Comparison of ENCODE assay signal across 1 cellular context in the genomic region with DNA sequence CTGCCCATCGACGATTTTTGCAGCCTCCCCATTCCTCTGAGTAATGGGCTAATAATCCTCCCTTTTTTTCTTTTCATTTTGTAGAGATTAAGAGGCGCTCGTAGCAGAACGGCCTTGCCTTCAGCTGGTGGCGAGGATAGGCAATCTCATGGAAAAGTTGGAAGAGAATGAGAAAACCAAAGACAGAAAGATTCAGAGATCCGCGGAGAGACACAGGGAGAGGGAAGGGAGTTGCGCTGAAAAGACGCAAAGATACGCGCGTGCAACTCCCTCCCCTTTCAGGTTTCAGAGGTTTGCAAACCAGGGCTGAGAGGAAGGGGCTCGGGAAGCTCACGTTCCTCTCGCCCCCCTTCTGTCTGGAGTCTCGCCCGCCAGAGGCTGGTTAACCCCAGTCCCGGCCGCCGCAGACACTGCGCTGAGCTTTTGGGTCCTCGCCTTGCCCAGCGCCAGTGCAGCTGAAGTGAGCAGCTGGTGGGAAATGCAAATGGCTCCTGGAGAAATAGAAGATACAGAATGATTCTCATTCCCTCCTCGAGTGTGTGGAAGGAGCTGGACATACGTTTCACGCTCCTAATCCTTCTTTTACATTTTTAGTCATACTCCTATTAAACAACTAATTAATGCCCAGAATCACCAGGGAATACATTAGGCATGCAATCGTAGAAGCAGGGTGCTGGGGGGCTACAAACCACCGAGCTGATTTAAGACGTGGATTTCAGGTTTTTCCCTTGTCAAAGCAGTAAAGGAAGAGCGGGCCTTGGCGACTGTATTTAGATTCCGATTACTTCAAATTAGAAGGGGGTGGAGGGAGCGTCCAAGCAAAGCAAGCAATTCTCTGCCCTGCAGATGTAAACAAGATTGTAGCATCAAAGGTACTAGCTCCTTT.
TF ChIP-seq lines count a peak whose summit lies in the region.

No MANE protein-coding gene starts in this region.

TF ChIP-seq in GM23338, 12 proteins besides CTCF, POLR2A, EP300 and RAD21:
- TF ChIP-seq, protein P1, sequence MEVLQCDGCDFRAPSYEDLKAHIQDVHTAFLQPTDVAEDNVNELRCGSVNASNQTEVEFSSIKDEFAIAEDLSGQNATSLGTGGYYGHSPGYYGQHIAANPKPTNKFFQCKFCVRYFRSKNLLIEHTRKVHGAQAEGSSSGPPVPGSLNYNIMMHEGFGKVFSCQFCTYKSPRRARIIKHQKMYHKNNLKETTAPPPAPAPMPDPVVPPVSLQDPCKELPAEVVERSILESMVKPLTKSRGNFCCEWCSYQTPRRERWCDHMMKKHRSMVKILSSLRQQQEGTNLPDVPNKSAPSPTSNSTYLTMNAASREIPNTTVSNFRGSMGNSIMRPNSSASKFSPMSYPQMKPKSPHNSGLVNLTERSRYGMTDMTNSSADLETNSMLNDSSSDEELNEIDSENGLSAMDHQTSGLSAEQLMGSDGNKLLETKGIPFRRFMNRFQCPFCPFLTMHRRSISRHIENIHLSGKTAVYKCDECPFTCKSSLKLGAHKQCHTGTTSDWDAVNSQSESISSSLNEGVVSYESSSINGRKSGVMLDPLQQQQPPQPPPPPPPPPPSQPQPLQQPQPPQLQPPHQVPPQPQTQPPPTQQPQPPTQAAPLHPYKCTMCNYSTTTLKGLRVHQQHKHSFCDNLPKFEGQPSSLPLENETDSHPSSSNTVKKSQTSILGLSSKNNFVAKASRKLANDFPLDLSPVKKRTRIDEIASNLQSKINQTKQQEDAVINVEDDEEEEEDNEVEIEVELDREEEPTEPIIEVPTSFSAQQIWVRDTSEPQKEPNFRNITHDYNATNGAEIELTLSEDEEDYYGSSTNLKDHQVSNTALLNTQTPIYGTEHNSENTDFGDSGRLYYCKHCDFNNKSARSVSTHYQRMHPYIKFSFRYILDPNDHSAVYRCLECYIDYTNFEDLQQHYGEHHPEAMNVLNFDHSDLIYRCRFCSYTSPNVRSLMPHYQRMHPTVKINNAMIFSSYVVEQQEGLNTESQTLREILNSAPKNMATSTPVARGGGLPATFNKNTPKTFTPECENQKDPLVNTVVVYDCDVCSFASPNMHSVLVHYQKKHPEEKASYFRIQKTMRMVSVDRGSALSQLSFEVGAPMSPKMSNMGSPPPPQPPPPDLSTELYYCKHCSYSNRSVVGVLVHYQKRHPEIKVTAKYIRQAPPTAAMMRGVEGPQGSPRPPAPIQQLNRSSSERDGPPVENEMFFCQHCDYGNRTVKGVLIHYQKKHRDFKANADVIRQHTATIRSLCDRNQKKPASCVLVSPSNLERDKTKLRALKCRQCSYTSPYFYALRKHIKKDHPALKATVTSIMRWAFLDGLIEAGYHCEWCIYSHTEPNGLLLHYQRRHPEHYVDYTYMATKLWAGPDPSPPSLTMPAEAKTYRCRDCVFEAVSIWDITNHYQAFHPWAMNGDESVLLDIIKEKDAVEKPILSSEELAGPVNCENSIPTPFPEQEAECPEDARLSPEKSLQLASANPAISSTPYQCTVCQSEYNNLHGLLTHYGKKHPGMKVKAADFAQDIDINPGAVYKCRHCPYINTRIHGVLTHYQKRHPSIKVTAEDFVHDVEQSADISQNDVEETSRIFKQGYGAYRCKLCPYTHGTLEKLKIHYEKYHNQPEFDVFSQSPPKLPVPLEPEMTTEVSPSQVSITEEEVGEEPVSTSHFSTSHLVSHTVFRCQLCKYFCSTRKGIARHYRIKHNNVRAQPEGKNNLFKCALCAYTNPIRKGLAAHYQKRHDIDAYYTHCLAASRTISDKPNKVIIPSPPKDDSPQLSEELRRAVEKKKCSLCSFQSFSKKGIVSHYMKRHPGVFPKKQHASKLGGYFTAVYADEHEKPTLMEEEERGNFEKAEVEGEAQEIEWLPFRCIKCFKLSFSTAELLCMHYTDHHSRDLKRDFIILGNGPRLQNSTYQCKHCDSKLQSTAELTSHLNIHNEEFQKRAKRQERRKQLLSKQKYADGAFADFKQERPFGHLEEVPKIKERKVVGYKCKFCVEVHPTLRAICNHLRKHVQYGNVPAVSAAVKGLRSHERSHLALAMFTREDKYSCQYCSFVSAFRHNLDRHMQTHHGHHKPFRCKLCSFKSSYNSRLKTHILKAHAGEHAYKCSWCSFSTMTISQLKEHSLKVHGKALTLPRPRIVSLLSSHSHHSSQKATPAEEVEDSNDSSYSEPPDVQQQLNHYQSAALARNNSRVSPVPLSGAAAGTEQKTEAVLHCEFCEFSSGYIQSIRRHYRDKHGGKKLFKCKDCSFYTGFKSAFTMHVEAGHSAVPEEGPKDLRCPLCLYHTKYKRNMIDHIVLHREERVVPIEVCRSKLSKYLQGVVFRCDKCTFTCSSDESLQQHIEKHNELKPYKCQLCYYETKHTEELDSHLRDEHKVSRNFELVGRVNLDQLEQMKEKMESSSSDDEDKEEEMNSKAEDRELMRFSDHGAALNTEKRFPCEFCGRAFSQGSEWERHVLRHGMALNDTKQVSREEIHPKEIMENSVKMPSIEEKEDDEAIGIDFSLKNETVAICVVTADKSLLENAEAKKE (CRISPR knock-in tag; IDR thresholded peaks at IDR 0.05), result no peak
- peak; percentile 95 for TF ChIP-seq EZH2 (IDR thresholded peaks at IDR 0.05; ENCODE audit: low read depth, unreplicated experiment)
